ENCODE assay signal across 10 cellular contexts in the genomic region with DNA sequence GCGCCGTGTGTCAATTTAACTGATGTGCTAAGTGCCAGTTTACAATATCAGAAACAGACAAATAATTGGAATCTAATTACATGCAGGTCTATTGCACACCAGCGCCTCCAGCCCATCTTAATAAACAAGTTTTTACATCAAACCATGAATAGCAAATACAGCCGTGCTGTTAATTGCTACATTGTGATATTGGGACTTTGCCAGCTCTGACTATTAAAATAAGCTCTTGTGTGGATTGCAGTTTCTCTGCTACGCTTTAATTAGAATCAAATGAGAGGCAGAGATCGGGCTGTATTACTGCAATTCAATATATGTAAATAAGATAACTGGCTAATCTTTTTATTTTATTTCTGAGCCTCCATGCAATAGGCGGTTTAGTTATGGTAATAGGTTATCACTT.
"Had no signal": no experiment of that assay in that cellular context is flagged by ENCODE, and none has a peak within 500 bp of the region (broad histone marks: within the 10 kb centered on the region; RNA-seq: fewer than 3 reads in every experiment).

No MANE protein-coding gene starts in this region.

- ATAC-seq: gastrocnemius medialis; left lung; mucosa of descending colon; natural killer cell treated with Interleukin-12 subunit alpha and Interleukin-12 subunit beta and Interleukin-15 and Interleukin-18, amount 100 ng/mL, for 72 hours had no signal

- H3K4me3 Mint-ChIP-seq: activated naive CD4-positive, alpha-beta T cell treated with anti-CD3 and anti-CD28 coated beads for 36 hours; natural killer cell treated with Interleukin-12 subunit alpha and Interleukin-12 subunit beta and Interleukin-15 and Interleukin-18, amount 100 ng/mL, for 72 hours had no signal

- DNase-seq: activated CD4-positive, alpha-beta T cell treated with anti-CD3 and anti-CD28 coated beads for 4 hours; activated naive CD4-positive, alpha-beta T cell treated with anti-CD3 and anti-CD28 coated beads for 36 hours; esophagus squamous epithelium; gastrocnemius medialis; left lung; mucosa of descending colon; stimulated activated CD4-positive, alpha-beta T cell treated with anti-CD3 and anti-CD28 coated beads, Interleukin-12 subunit alpha, Interleukin-12 subunit beta, amount 100 ng/mL, for 4 hours; stimulated activated naive CD4-positive, alpha-beta T cell treated with Interleukin-2 at 50 U/mL for 16 hours; trophoblast cell had no signal

- H3K9me3 Mint-ChIP-seq: activated naive CD4-positive, alpha-beta T cell treated with anti-CD3 and anti-CD28 coated beads for 36 hours; natural killer cell treated with Interleukin-12 subunit alpha and Interleukin-12 subunit beta and Interleukin-15 and Interleukin-18, amount 100 ng/mL, for 72 hours had no signal

- H3K36me3 Mint-ChIP-seq: natural killer cell treated with Interleukin-12 subunit alpha and Interleukin-12 subunit beta and Interleukin-15 and Interleukin-18, amount 100 ng/mL, for 72 hours had no signal

- H3K27ac Mint-ChIP-seq: activated naive CD4-positive, alpha-beta T cell treated with anti-CD3 and anti-CD28 coated beads for 36 hours; natural killer cell treated with Interleukin-12 subunit alpha and Interleukin-12 subunit beta and Interleukin-15 and Interleukin-18, amount 100 ng/mL, for 72 hours had no signal
